ENCODE assay signal across 8 cellular contexts in genomic region chr2:64857581-64858471, GRCh38.
A peak's percentile ranks its signal among the peaks of the same experiment; 100 is the strongest.
DNase-seq lines count a peak whose midpoint lies in the region; ATAC-seq, FAIRE-seq and TF ChIP-seq lines count a peak whose summit lies in the region.

No MANE protein-coding gene starts in this region.

- no peak overlapping the region for H3K4me3 ChIP-seq in BE2C (ENCODE audit: low read depth, low read length)

- H3K4me3 Mint-ChIP-seq in activated CD4-positive, alpha-beta memory T cell treated with anti-CD3 and anti-CD28 coated beads for 36 hours: no peak overlapping the region
- H3K4me3 Mint-ChIP-seq in activated CD8-positive, alpha-beta T cell treated with anti-CD3 and anti-CD28 coated beads for 36 hours: no peak overlapping the region

- no peaks in the 10 kb centered on the region for H3K36me3 Mint-ChIP-seq in activated CD4-positive, alpha-beta memory T cell treated with anti-CD3 and anti-CD28 coated beads for 36 hours
- no peaks in the 10 kb centered on the region for H3K36me3 Mint-ChIP-seq in activated CD8-positive, alpha-beta T cell treated with anti-CD3 and anti-CD28 coated beads for 36 hours (ENCODE audit: low read depth)

- no peaks in the 10 kb centered on the region for H3K9me3 ChIP-seq in BE2C

- POLR2A ChIA-PET in activated CD4-positive, alpha-beta memory T cell treated with anti-CD3 and anti-CD28 coated beads for 36 hours (lab: Charles Lee): no interaction called here
- POLR2A ChIA-PET in activated CD8-positive, alpha-beta T cell treated with anti-CD3 and anti-CD28 coated beads for 36 hours (lab: Charles Lee): interaction anchor here (0.9 kb wide), 1 partner anchor 23 kb away, joined by 3 read pairs; no protein-coding TSS in a partner anchor

- CTCF ChIA-PET in activated CD4-positive, alpha-beta memory T cell treated with anti-CD3 and anti-CD28 coated beads for 36 hours (lab: Charles Lee): interaction anchor here (1.2 to 1.3 kb wide), 2 partner anchors 26 to 211 kb away, joined by 4 to 5 read pairs; no protein-coding TSS in a partner anchor
- CTCF ChIA-PET in activated CD8-positive, alpha-beta T cell treated with anti-CD3 and anti-CD28 coated beads for 36 hours (lab: Charles Lee): interaction anchor here (1.1 to 1.6 kb wide), 4 partner anchors 15 to 271 kb away, joined by 3 to 5 read pairs (median 4); no protein-coding TSS in a partner anchor

- intact Hi-C loops in activated CD4-positive, alpha-beta memory T cell treated with anti-CD3 and anti-CD28 coated beads for 36 hours (cut with micrococcal nuclease): no loop called here
- intact Hi-C loops in activated CD8-positive, alpha-beta T cell treated with anti-CD3 and anti-CD28 coated beads for 36 hours (cut with micrococcal nuclease): no loop called here

- peak; percentile 56 for DNase-seq in BE2C
- peak; percentile 20 for DNase-seq in RPMI7951 (ENCODE audit: low read depth)
- DNase-seq in frontal cortex (ENCODE audit: low spot score in 2 of 2): peak; percentile 49 to 62
- peak; percentile 37 for DNase-seq in occipital lobe (lab: John Stamatoyannopoulos, UW)
- DNase-seq in activated CD4-positive, alpha-beta memory T cell treated with anti-CD3 and anti-CD28 coated beads for 36 hours: no peak
- DNase-seq in activated CD8-positive, alpha-beta T cell treated with anti-CD3 and anti-CD28 coated beads for 36 hours: no peak
- no peak for DNase-seq in H54 (ENCODE audit: insufficient read length, low spot score)

- no peak for FAIRE-seq in frontal cortex (lab: Jason Lieb, UNC)
- FAIRE-seq in H54 (lab: Jason Lieb, UNC): no peak

- no peaks in the 10 kb centered on the region for H3K27me3 ChIP-seq in BE2C

- no peak overlapping the region for H3K27ac Mint-ChIP-seq in activated CD4-positive, alpha-beta memory T cell treated with anti-CD3 and anti-CD28 coated beads for 36 hours
- H3K27ac Mint-ChIP-seq in activated CD8-positive, alpha-beta T cell treated with anti-CD3 and anti-CD28 coated beads for 36 hours: no peak overlapping the region

- peaks cover 3% of the 10 kb centered on the region; the same call in 1 of the 2 replicates for H3K4me1 ChIP-seq in BE2C

- peaks cover 5% of the 10 kb centered on the region for H3K4me1 Mint-ChIP-seq in activated CD4-positive, alpha-beta memory T cell treated with anti-CD3 and anti-CD28 coated beads for 36 hours (ENCODE audit: low read depth)
- peaks cover 9% of the 10 kb centered on the region for H3K4me1 Mint-ChIP-seq in activated CD8-positive, alpha-beta T cell treated with anti-CD3 and anti-CD28 coated beads for 36 hours (ENCODE audit: low read depth)

- TF ChIP-seq CTCF in BE2C (IDR thresholded peaks at IDR 0.05; ENCODE audit: low read depth, low read length): no peak
- TF ChIP-seq CTCF in activated CD8-positive, alpha-beta T cell treated with anti-CD3 and anti-CD28 coated beads for 36 hours (IDR thresholded peaks at IDR 0.05): no peak

- no peak for TF ChIP-seq POLR2A in H54 (IDR thresholded peaks at IDR 0.05; ENCODE audit: low read depth, low read length)

- peaks cover 7% of the 10 kb centered on the region for H3K27me3 Mint-ChIP-seq in activated CD4-positive, alpha-beta memory T cell treated with anti-CD3 and anti-CD28 coated beads for 36 hours
- peaks cover 6% of the 10 kb centered on the region for H3K27me3 Mint-ChIP-seq in activated CD8-positive, alpha-beta T cell treated with anti-CD3 and anti-CD28 coated beads for 36 hours

- H3K36me3 ChIP-seq in BE2C: no peaks in the 10 kb centered on the region

- ATAC-seq in activated CD8-positive, alpha-beta T cell treated with anti-CD3 and anti-CD28 coated beads for 36 hours: no peak
- no peak for ATAC-seq in GM21423 (IDR thresholded peaks at IDR 0.05; ENCODE audit: unreplicated experiment)

- no peaks in the 10 kb centered on the region for H3K9me3 Mint-ChIP-seq in activated CD4-positive, alpha-beta memory T cell treated with anti-CD3 and anti-CD28 coated beads for 36 hours
- H3K9me3 Mint-ChIP-seq in activated CD8-positive, alpha-beta T cell treated with anti-CD3 and anti-CD28 coated beads for 36 hours: no peaks in the 10 kb centered on the region

Comparison
In these comparisons a context has a peak if more than half of its experiments do, and no peak if none do; other contexts are left out.
1. DNase-seq: peak in BE2C (single experiment), RPMI7951 (single experiment), frontal cortex (2 of 2) and occipital lobe (single experiment); none in activated CD4-positive, alpha-beta memory T cell treated with anti-CD3 and anti-CD28 coated beads for 36 hours (single experiment), activated CD8-positive, alpha-beta T cell treated with anti-CD3 and anti-CD28 coated beads for 36 hours (single experiment) and H54 (single experiment).